9 cellular contexts compared by ENCODE assay signal in the genomic region with DNA sequence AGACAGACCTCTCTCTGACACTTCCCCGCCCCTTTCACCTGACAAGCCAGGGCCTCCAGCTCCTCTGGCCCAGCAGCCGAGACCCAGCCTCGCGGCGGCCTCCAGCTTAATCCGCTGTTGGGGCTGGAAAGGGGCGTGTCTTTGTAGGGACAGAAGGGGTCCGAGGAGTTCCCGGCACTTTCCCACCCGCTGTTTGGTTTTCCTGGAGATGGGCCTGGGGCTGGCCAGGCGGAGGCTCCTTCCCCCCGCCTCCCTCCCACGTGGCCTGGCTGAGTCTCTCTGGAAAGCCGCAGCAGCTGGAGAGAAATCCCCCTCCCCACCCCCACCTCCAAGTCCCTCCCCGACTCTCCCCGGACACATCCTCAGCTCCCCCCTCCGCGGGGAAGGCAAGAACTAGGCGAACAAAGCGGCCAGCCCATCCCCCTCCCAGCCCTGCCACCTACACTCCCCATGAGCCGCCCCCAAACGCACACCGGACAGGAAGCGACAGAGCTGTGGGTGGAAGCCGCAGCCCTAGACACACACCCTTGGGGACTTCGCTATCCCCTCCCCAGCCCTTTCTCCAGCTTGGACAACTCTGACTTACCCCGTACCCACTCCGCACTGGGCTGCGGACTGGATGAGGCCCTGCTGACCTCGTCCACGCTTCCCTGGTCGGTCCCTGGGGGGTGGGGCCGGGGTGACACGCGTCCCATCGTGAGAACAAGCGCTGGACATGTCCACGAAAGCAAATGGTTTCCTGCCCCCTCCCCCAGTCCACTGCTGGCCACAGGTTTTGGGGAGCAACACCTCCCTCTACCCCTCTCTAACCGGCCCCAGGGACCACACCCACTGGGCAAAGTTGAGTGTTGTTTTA. TPM values are rescaled to one million over a fixed set of nuclear protein-coding genes. Genes with fewer than 3 reads are reported as not detected.
A peak's percentile ranks its signal among the peaks of the same experiment; 100 is the strongest.
DNase-seq lines count a peak whose midpoint lies in the region; ATAC-seq and TF ChIP-seq lines count a peak whose summit lies in the region.
"Had no signal": no experiment of that assay in that cellular context is flagged by ENCODE, and none has a peak within 500 bp of the region (broad histone marks: within the 10 kb centered on the region; RNA-seq: fewer than 3 reads in every experiment).

No MANE protein-coding gene starts in this region.

- in situ Hi-C loops in astrocyte of the cerebellum (cut with HindIII; ENCODE audit: low sequenced_read_pairs), result no loop called here

- intact Hi-C loops in sciatic nerve (cut with DNase I), result no loop called here

- no peak for TF ChIP-seq CTCF in astrocyte of the cerebellum (IDR thresholded peaks at IDR 0.05; ENCODE audit: low read depth, low read length, missing control alignments)

- ATAC-seq in HG03159 (IDR thresholded peaks at IDR 0.05; ENCODE audit: unreplicated experiment) (peak; percentile 64), sciatic nerve (peak; percentile 68)

- peak; percentile 24 for DNase-seq in COLO668 (lab: John Stamatoyannopoulos, UW; ENCODE audit: unreplicated experiment)
- peak; percentile 83 for DNase-seq in astrocyte of the cerebellum (ENCODE audit: low read depth)
- peak; percentile 69 for DNase-seq in sciatic nerve (ENCODE audit: low spot score)
- no peak for DNase-seq in NAMALWA (ENCODE audit: low spot score)
- no peak for DNase-seq in NCI-H128 (lab: John Stamatoyannopoulos, UW; ENCODE audit: unreplicated experiment)
- no peak for DNase-seq in NCI-H2196 treated with DMSO at 0.1 percent for 48 hours (lab: John Stamatoyannopoulos, UW; ENCODE audit: unreplicated experiment)

- H3K4me3 ChIP-seq in astrocyte of the cerebellum (ENCODE audit: low read depth, low read length) (peak overlapping the region; percentile 75), iPS-11a (ENCODE audit: low read depth, low read length) (peak overlapping the region; percentile 60)

RNA-seq across cellular contexts. Expression of gene IGDCC4, which starts 1.2 kb away (rescaled TPM):
- total RNA-seq in sciatic nerve, result 3.2 TPM

RNA-seq across cellular contexts. Expression of gene IGDCC3, which starts 43.8 kb away (rescaled TPM):
- not detected for total RNA-seq in sciatic nerve
- total RNA-seq: NCI-H460 had no signal

Comparison
In these comparisons a context has a peak if more than half of its experiments do, and no peak if none do; other contexts are left out.
1. DNase-seq: peak in COLO668 (single experiment), astrocyte of the cerebellum (single experiment) and sciatic nerve (single experiment); none in NAMALWA (single experiment), NCI-H128 (single experiment) and NCI-H2196 treated with DMSO at 0.1 percent for 48 hours (single experiment).